ENCODE assay signal across 12 cellular contexts in the genomic region with DNA sequence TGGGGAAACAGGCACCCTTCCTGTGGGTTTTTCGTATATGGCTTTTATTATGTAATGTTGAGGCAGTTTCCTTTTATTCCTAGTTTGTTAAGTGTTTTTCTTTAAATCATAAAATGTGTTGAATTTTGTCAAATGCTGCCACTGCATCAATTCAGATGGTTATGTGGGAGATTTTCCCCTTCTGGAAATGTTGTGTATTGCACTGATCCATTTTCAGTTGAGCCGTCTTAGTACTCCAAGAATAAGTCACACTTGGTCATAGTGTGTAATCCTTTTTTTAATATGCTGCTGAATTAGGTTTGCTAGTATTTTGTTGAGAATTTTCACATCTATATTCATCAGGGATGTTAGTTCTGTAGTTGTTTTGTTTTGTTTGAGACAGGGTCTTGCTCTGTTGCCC.
"Had no signal": no experiment of that assay in that cellular context is flagged by ENCODE, and none has a peak within 500 bp of the region (broad histone marks: within the 10 kb centered on the region; RNA-seq: fewer than 3 reads in every experiment).

No MANE protein-coding gene starts in this region.

- DNase-seq: activated CD4-positive, alpha-beta T cell treated with anti-CD3 and anti-CD28 coated beads, Interleukin-2, amount 10 ng/mL, durations not matched to agents 7 days and 5 days; activated gamma-delta T cell; activated naive CD8-positive, alpha-beta T cell treated with anti-CD3 and anti-CD28 coated beads for 36 hours; activated T-cell treated with anti-CD3 and anti-CD28 coated beads, Interleukin-2, amount 50 U/mL, for 48 hours; left ventricle myocardium superior; mesenchymal stem cell; stimulated activated CD4-positive, alpha-beta T cell treated with anti-CD3 and anti-CD28 coated beads, Interleukin-2, amount 100 ng/mL, for 48 hours; stimulated activated naive CD8-positive, alpha-beta T cell treated with anti-CD3 and anti-CD28 coated beads, Interleukin-15, Interleukin-2, amounts not matched to agents 100 U/mL and 50 U/mL, for 24 hours; T-helper 9 cell; WERI-Rb-1 had no signal

- ATAC-seq: left ventricle myocardium superior; stimulated activated naive CD8-positive, alpha-beta T cell treated with anti-CD3 and anti-CD28 coated beads, Interleukin-15, Interleukin-2, amounts not matched to agents 100 U/mL and 50 U/mL, for 24 hours had no signal

- H3K27ac ChIP-seq: hepatocyte, WERI-Rb-1 had no signal

- H2AFZ ChIP-seq: hepatocyte had no signal

- H3K4me3 Mint-ChIP-seq: activated CD4-positive, alpha-beta T cell treated with anti-CD3 and anti-CD28 coated beads, Interleukin-2, amount 10 ng/mL, durations not matched to agents 7 days and 5 days; activated naive CD8-positive, alpha-beta T cell treated with anti-CD3 and anti-CD28 coated beads for 36 hours; nephron had no signal

- H3K4me2 ChIP-seq: hepatocyte had no signal

- H3K4me3 ChIP-seq: hepatocyte had no signal

- H3K4me1 Mint-ChIP-seq: nephron had no signal

- H3K27me3 Mint-ChIP-seq: activated CD4-positive, alpha-beta T cell treated with anti-CD3 and anti-CD28 coated beads, Interleukin-2, amount 10 ng/mL, durations not matched to agents 7 days and 5 days; activated naive CD8-positive, alpha-beta T cell treated with anti-CD3 and anti-CD28 coated beads for 36 hours had no signal

- H3K27me3 ChIP-seq: hepatocyte had no signal

- H3K27ac Mint-ChIP-seq: activated CD4-positive, alpha-beta T cell treated with anti-CD3 and anti-CD28 coated beads, Interleukin-2, amount 10 ng/mL, durations not matched to agents 7 days and 5 days; activated naive CD8-positive, alpha-beta T cell treated with anti-CD3 and anti-CD28 coated beads for 36 hours; nephron had no signal

- H3K79me2 ChIP-seq: hepatocyte had no signal
